ENCODE assay signal across 14 cellular contexts in genomic region chr1:67897270-67897949, GRCh38.
DNase-seq lines count a peak whose midpoint lies in the region; ATAC-seq and TF ChIP-seq lines count a peak whose summit lies in the region.
"Had no signal": no experiment of that assay in that cellular context is flagged by ENCODE, and none has a peak within 500 bp of the region (broad histone marks: within the 10 kb centered on the region; RNA-seq: fewer than 3 reads in every experiment).

No MANE protein-coding gene starts in this region.

- in situ Hi-C loops in astrocyte of the spinal cord (cut with HindIII; ENCODE audit: low sequenced_read_pairs), result no loop called here

- H3K27me3 Mint-ChIP-seq in mesothelial cell of epicardium (ENCODE audit: low read depth) (no peaks in the 10 kb centered on the region), nephron progenitor cell (ENCODE audit: low read depth, poor library complexity) (peaks cover 6% of the 10 kb centered on the region)
- H3K27me3 Mint-ChIP-seq: brain had no signal

- peak; percentile 69 for DNase-seq in astrocyte of the spinal cord (ENCODE audit: low read depth, low spot score)
- DNase-seq in mesothelial cell of epicardium (ENCODE audit: low spot score in 2 of 2, unreplicated experiment in 2 of 2), result no peak
- DNase-seq in activated naive CD4-positive, alpha-beta T cell treated with anti-CD3 and anti-CD28 coated beads, Interleukin-2, amount 50 U/mL, for 16 hours, result no peak
- no peak for DNase-seq in nephron progenitor cell
- DNase-seq in stimulated activated CD8-positive, alpha-beta memory T cell treated with anti-CD3 and anti-CD28 coated beads, Interleukin-4, amount 100 ng/mL, for 48 hours, result no peak
- DNase-seq in epidermal melanocyte (ENCODE audit: insufficient read length, low spot score), result no peak
- DNase-seq: activated CD4-positive, alpha-beta T cell treated with anti-CD3 and anti-CD28 coated beads, Interleukin-2, amount 50 U/mL, for 1 hour; stimulated activated CD4-positive, alpha-beta T cell treated with anti-CD3 and anti-CD28 coated beads, Interleukin-4, amount 100 ng/mL, for 24 hours; stimulated activated naive CD4-positive, alpha-beta T cell; T-cell had no signal

- H3K36me3 Mint-ChIP-seq in mesothelial cell of epicardium, result peaks cover 4% of the 10 kb centered on the region
- H3K36me3 Mint-ChIP-seq in nephron progenitor cell (ENCODE audit: low read depth), result no peaks in the 10 kb centered on the region
- H3K36me3 Mint-ChIP-seq: brain, T-cell had no signal

- peak overlapping the region; percentile 83 for H3K4me2 ChIP-seq in BLaER1

- H3K9me3 Mint-ChIP-seq in mesothelial cell of epicardium (peaks cover 32% of the 10 kb centered on the region), nephron progenitor cell (peaks cover 25% of the 10 kb centered on the region)

- peak overlapping the region; percentile 80 for H3K9ac ChIP-seq in BLaER1

- no peaks in the 10 kb centered on the region for H3K36me3 ChIP-seq in BLaER1
- H3K36me3 ChIP-seq: prostate gland had no signal

- H3K9me3 ChIP-seq in BLaER1, result peaks cover 31% of the 10 kb centered on the region
- H3K9me3 ChIP-seq: prostate gland had no signal

- no peaks in the 10 kb centered on the region for H3K27me3 ChIP-seq in BLaER1

- no peaks in the 10 kb centered on the region for H4K20me1 ChIP-seq in BLaER1

- peak overlapping the region; percentile 68 for H3K27ac Mint-ChIP-seq in mesothelial cell of epicardium
- H3K27ac Mint-ChIP-seq in nephron progenitor cell, result no peak overlapping the region
- H3K27ac Mint-ChIP-seq: T-cell had no signal

- H3K4me1 Mint-ChIP-seq in mesothelial cell of epicardium, result peaks cover 35% of the 10 kb centered on the region
- peaks cover 6% of the 10 kb centered on the region for H3K4me1 Mint-ChIP-seq in nephron progenitor cell
- H3K4me1 Mint-ChIP-seq: T-cell had no signal

- peaks cover 60% of the 10 kb centered on the region for H3K4me1 ChIP-seq in BLaER1
- H3K4me1 ChIP-seq: prostate gland had no signal

- ATAC-seq in HG03432 (IDR thresholded peaks at IDR 0.05; ENCODE audit: unreplicated experiment), result peak; percentile 53
- ATAC-seq: T-cell had no signal

- TF ChIP-seq CTCF in astrocyte of the spinal cord (IDR thresholded peaks at IDR 0.05; ENCODE audit: low read depth, low read length) (no peak), mesothelial cell of epicardium (IDR thresholded peaks at IDR 0.05; ENCODE audit: unreplicated experiment) (no peak), nephron progenitor cell (IDR thresholded peaks at IDR 0.05) (no peak)

- peak overlapping the region; percentile 95 for H3K27ac ChIP-seq in BLaER1
- H3K27ac ChIP-seq: prostate gland had no signal

- H3K4me3 ChIP-seq in BLaER1 (peak overlapping the region; percentile 25; the same call in 1 of the 2 replicates), astrocyte of the spinal cord (ENCODE audit: low read depth, low read length) (no peak overlapping the region)
- H3K4me3 ChIP-seq: prostate gland had no signal

- no peak overlapping the region for H3K4me3 Mint-ChIP-seq in mesothelial cell of epicardium
- H3K4me3 Mint-ChIP-seq in nephron progenitor cell, result no peak overlapping the region
- H3K4me3 Mint-ChIP-seq: brain, T-cell had no signal
